1 cellular context compared by ENCODE assay signal in the genomic region with DNA sequence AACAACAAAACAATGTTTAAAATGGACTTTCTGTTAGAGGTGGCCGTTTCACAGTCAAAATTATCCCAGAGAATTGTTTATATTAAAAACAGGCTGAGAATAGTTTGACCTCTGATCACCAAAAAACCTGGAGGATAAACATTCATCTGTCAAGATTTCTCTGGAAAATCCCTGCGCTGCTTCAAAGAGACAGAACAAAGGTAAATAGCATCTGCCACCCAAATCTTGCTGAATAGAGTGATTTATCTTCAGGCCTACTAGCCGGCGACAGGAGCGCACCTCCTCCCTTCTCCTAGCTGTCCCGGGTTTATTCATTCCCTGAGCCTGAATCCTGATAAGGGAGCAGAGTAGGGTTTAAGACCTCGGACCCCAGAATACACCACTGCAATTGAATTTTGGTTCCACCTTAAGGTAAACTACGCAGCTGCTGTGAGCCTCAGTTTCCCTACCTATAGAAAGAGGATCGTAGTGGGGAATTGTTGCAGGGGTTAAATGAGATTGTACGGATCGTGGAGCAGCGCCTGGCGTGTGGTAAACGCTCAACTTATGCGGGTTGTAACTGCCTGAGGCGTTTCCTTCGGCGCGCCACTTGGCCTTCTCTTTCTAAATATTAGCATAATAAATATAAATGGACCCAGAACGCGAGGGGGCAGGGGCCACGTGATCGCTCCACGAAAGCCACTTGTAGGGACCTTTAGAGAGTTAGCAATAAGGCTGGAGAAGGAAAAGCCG.
TF ChIP-seq lines count a peak whose summit lies in the region.

No MANE protein-coding gene starts in this region.

TF ChIP-seq in K562, 482 proteins besides CTCF, POLR2A, EP300 and RAD21 (continued from another document and continues in another):
- TF ChIP-seq, protein P1, sequence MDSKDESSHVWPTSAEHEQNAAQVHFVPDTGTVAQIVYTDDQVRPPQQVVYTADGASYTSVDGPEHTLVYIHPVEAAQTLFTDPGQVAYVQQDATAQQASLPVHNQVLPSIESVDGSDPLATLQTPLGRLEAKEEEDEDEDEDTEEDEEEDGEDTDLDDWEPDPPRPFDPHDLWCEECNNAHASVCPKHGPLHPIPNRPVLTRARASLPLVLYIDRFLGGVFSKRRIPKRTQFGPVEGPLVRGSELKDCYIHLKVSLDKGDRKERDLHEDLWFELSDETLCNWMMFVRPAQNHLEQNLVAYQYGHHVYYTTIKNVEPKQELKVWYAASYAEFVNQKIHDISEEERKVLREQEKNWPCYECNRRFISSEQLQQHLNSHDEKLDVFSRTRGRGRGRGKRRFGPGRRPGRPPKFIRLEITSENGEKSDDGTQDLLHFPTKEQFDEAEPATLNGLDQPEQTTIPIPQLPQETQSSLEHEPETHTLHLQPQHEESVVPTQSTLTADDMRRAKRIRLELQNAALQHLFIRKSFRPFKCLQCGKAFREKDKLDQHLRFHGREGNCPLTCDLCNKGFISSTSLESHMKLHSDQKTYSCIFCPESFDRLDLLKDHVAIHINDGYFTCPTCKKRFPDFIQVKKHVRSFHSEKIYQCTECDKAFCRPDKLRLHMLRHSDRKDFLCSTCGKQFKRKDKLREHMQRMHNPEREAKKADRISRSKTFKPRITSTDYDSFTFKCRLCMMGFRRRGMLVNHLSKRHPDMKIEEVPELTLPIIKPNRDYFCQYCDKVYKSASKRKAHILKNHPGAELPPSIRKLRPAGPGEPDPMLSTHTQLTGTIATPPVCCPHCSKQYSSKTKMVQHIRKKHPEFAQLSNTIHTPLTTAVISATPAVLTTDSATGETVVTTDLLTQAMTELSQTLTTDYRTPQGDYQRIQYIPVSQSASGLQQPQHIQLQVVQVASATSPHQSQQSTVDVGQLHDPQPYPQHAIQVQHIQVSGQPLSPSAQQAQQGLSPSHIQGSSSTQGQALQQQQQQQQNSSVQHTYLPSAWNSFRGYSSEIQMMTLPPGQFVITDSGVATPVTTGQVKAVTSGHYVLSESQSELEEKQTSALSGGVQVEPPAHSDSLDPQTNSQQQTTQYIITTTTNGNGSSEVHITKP (IDR thresholded peaks at IDR 0.05; ENCODE audit: partially characterized antibody) = peak; percentile 9
- TF ChIP-seq, protein P2, sequence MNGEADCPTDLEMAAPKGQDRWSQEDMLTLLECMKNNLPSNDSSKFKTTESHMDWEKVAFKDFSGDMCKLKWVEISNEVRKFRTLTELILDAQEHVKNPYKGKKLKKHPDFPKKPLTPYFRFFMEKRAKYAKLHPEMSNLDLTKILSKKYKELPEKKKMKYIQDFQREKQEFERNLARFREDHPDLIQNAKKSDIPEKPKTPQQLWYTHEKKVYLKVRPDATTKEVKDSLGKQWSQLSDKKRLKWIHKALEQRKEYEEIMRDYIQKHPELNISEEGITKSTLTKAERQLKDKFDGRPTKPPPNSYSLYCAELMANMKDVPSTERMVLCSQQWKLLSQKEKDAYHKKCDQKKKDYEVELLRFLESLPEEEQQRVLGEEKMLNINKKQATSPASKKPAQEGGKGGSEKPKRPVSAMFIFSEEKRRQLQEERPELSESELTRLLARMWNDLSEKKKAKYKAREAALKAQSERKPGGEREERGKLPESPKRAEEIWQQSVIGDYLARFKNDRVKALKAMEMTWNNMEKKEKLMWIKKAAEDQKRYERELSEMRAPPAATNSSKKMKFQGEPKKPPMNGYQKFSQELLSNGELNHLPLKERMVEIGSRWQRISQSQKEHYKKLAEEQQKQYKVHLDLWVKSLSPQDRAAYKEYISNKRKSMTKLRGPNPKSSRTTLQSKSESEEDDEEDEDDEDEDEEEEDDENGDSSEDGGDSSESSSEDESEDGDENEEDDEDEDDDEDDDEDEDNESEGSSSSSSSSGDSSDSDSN (IDR thresholded peaks at IDR 0.05; ENCODE audit: borderline replicate concordance in 1 of 2, low read depth in 2 of 2, low read length in 2 of 2) = peak in 1 of 2 experiments; percentile 32; a peak in 2 of 4 replicates
- TF ChIP-seq NONO (IDR thresholded peaks at IDR 0.05; ENCODE audit: low read depth in 2 of 2, low read length in 1 of 2) = no peak
- TF ChIP-seq ZNF507 (tag; conservative IDR thresholded peaks at IDR 0.05) = no peak
- TF ChIP-seq, protein P3, sequence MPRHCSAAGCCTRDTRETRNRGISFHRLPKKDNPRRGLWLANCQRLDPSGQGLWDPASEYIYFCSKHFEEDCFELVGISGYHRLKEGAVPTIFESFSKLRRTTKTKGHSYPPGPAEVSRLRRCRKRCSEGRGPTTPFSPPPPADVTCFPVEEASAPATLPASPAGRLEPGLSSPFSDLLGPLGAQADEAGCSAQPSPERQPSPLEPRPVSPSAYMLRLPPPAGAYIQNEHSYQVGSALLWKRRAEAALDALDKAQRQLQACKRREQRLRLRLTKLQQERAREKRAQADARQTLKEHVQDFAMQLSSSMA (CRISPR knock-in tag; IDR thresholded peaks at IDR 0.05) = no peak
- TF ChIP-seq ZBTB17 (CRISPR knock-in tag; IDR thresholded peaks at IDR 0.05) = no peak
- TF ChIP-seq, protein P4, sequence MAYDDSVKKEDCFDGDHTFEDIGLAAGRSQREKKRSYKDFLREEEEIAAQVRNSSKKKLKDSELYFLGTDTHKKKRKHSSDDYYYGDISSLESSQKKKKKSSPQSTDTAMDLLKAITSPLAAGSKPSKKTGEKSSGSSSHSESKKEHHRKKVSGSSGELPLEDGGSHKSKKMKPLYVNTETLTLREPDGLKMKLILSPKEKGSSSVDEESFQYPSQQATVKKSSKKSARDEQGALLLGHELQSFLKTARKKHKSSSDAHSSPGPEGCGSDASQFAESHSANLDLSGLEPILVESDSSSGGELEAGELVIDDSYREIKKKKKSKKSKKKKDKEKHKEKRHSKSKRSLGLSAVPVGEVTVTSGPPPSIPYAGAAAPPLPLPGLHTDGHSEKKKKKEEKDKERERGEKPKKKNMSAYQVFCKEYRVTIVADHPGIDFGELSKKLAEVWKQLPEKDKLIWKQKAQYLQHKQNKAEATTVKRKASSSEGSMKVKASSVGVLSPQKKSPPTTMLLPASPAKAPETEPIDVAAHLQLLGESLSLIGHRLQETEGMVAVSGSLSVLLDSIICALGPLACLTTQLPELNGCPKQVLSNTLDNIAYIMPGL (CRISPR knock-in tag; IDR thresholded peaks at IDR 0.05) = no peak
- no peak; the same call in 1 of the 2 replicates for TF ChIP-seq NCOA1 (IDR thresholded peaks at IDR 0.05; ENCODE audit: low read depth)
- TF ChIP-seq HDAC8 (tag; IDR thresholded peaks at IDR 0.05) = no peak
- TF ChIP-seq, protein P5, sequence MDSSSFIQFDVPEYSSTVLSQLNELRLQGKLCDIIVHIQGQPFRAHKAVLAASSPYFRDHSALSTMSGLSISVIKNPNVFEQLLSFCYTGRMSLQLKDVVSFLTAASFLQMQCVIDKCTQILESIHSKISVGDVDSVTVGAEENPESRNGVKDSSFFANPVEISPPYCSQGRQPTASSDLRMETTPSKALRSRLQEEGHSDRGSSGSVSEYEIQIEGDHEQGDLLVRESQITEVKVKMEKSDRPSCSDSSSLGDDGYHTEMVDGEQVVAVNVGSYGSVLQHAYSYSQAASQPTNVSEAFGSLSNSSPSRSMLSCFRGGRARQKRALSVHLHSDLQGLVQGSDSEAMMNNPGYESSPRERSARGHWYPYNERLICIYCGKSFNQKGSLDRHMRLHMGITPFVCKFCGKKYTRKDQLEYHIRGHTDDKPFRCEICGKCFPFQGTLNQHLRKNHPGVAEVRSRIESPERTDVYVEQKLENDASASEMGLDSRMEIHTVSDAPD (CRISPR knock-in tag; IDR thresholded peaks at IDR 0.05) = no peak
- TF ChIP-seq MIER1 (IDR thresholded peaks at IDR 0.05; ENCODE audit: low read depth) = no peak
- no peak for TF ChIP-seq HDGF (IDR thresholded peaks at IDR 0.05)
- TF ChIP-seq, protein P6, sequence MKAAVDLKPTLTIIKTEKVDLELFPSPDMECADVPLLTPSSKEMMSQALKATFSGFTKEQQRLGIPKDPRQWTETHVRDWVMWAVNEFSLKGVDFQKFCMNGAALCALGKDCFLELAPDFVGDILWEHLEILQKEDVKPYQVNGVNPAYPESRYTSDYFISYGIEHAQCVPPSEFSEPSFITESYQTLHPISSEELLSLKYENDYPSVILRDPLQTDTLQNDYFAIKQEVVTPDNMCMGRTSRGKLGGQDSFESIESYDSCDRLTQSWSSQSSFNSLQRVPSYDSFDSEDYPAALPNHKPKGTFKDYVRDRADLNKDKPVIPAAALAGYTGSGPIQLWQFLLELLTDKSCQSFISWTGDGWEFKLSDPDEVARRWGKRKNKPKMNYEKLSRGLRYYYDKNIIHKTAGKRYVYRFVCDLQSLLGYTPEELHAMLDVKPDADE (conservative IDR thresholded peaks at IDR 0.05; ENCODE audit: control insufficient read depth, low read depth, low read length) = no peak
- TF ChIP-seq, protein P7, sequence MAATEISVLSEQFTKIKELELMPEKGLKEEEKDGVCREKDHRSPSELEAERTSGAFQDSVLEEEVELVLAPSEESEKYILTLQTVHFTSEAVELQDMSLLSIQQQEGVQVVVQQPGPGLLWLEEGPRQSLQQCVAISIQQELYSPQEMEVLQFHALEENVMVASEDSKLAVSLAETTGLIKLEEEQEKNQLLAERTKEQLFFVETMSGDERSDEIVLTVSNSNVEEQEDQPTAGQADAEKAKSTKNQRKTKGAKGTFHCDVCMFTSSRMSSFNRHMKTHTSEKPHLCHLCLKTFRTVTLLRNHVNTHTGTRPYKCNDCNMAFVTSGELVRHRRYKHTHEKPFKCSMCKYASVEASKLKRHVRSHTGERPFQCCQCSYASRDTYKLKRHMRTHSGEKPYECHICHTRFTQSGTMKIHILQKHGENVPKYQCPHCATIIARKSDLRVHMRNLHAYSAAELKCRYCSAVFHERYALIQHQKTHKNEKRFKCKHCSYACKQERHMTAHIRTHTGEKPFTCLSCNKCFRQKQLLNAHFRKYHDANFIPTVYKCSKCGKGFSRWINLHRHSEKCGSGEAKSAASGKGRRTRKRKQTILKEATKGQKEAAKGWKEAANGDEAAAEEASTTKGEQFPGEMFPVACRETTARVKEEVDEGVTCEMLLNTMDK (IDR thresholded peaks at IDR 0.05; ENCODE audit: borderline replicate concordance, insufficient read depth, low read depth, low read length, poor library complexity, severe bottlenecking) = no peak
- TF ChIP-seq, protein P8, sequence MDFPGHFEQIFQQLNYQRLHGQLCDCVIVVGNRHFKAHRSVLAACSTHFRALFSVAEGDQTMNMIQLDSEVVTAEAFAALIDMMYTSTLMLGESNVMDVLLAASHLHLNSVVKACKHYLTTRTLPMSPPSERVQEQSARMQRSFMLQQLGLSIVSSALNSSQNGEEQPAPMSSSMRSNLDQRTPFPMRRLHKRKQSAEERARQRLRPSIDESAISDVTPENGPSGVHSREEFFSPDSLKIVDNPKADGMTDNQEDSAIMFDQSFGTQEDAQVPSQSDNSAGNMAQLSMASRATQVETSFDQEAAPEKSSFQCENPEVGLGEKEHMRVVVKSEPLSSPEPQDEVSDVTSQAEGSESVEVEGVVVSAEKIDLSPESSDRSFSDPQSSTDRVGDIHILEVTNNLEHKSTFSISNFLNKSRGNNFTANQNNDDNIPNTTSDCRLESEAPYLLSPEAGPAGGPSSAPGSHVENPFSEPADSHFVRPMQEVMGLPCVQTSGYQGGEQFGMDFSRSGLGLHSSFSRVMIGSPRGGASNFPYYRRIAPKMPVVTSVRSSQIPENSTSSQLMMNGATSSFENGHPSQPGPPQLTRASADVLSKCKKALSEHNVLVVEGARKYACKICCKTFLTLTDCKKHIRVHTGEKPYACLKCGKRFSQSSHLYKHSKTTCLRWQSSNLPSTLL (IDR thresholded peaks at IDR 0.05) = no peak
- no peak for TF ChIP-seq STAT5B (CRISPR knock-in tag; IDR thresholded peaks at IDR 0.05)
- TF ChIP-seq, protein P9, sequence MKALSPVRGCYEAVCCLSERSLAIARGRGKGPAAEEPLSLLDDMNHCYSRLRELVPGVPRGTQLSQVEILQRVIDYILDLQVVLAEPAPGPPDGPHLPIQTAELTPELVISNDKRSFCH (CRISPR knock-in tag; IDR thresholded peaks at IDR 0.05) = no peak
- TF ChIP-seq, protein P9 (tag; IDR thresholded peaks at IDR 0.05) = peak; percentile 45; the same call in 1 of the 2 replicates
- TF ChIP-seq, protein P10, sequence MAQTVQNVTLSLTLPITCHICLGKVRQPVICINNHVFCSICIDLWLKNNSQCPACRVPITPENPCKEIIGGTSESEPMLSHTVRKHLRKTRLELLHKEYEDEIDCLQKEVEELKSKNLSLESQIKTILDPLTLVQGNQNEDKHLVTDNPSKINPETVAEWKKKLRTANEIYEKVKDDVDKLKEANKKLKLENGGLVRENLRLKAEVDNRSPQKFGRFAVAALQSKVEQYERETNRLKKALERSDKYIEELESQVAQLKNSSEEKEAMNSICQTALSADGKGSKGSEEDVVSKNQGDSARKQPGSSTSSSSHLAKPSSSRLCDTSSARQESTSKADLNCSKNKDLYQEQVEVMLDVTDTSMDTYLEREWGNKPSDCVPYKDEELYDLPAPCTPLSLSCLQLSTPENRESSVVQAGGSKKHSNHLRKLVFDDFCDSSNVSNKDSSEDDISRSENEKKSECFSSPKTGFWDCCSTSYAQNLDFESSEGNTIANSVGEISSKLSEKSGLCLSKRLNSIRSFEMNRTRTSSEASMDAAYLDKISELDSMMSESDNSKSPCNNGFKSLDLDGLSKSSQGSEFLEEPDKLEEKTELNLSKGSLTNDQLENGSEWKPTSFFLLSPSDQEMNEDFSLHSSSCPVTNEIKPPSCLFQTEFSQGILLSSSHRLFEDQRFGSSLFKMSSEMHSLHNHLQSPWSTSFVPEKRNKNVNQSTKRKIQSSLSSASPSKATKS (CRISPR knock-in tag; IDR thresholded peaks at IDR 0.05) = 0 out of 2 replicates have a peak, but pooled peaks have one; percentile 15
- peak; percentile 86 for TF ChIP-seq ZNF316 (IDR thresholded peaks at IDR 0.05)
- TF ChIP-seq SNIP1 (IDR thresholded peaks at IDR 0.05; ENCODE audit: low read depth) = no peak
- no peak for TF ChIP-seq CBX1 (IDR thresholded peaks at IDR 0.05; ENCODE audit: low read depth)
- no peak for TF ChIP-seq SAFB2 (IDR thresholded peaks at IDR 0.05; ENCODE audit: borderline replicate concordance, low read depth, low read length, severe bottlenecking)
- TF ChIP-seq, protein P11, sequence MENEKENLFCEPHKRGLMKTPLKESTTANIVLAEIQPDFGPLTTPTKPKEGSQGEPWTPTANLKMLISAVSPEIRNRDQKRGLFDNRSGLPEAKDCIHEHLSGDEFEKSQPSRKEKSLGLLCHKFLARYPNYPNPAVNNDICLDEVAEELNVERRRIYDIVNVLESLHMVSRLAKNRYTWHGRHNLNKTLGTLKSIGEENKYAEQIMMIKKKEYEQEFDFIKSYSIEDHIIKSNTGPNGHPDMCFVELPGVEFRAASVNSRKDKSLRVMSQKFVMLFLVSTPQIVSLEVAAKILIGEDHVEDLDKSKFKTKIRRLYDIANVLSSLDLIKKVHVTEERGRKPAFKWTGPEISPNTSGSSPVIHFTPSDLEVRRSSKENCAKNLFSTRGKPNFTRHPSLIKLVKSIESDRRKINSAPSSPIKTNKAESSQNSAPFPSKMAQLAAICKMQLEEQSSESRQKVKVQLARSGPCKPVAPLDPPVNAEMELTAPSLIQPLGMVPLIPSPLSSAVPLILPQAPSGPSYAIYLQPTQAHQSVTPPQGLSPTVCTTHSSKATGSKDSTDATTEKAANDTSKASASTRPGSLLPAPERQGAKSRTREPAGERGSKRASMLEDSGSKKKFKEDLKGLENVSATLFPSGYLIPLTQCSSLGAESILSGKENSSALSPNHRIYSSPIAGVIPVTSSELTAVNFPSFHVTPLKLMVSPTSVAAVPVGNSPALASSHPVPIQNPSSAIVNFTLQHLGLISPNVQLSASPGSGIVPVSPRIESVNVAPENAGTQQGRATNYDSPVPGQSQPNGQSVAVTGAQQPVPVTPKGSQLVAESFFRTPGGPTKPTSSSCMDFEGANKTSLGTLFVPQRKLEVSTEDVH (IDR thresholded peaks at IDR 0.05; ENCODE audit: low read depth, partially characterized antibody) = no peak
- TF ChIP-seq CXXC5 (CRISPR knock-in tag; IDR thresholded peaks at IDR 0.05) = no peak; the same call in none of the 2 replicates
